8 cellular contexts compared by ENCODE assay signal in genomic region chr11:288328-289144, GRCh38. TPM values are rescaled to one million over a fixed set of nuclear protein-coding genes. Genes with fewer than 3 reads are reported as not detected.
A peak's percentile ranks its signal among the peaks of the same experiment; 100 is the strongest.
DNase-seq lines count a peak whose midpoint lies in the region; ATAC-seq and TF ChIP-seq lines count a peak whose summit lies in the region.

TSS of gene PGGHG (plus strand) at chr11:289126. CDS start at chr11:289817, 691 bp downstream.

- H3K27me3 ChIP-seq in GM23338 (ENCODE audit: insufficient read depth) (peaks cover 26% of the 10 kb centered on the region), esophagus muscularis mucosa (peaks cover 0 to 39% (median 2%) of the 10 kb centered on the region in 4 donors), aorta (ENCODE audit: control insufficient read depth in 1 of 2, insufficient read depth in 2 of 2, low read length in 1 of 2) (no peaks in the 10 kb centered on the region)

- H3K79me2 ChIP-seq in GM23338 (replicated peaks; ENCODE audit: insufficient read depth), result no peaks in the 10 kb centered on the region

- H3F3A ChIP-seq in GM23338 (replicated peaks; ENCODE audit: low read depth), result peaks cover 6% of the 10 kb centered on the region; the same call in 1 of the 2 replicates

- no peak for TF ChIP-seq EP300 in esophagus muscularis mucosa (IDR thresholded peaks at IDR 0.05)

- intact Hi-C loops in esophagus muscularis mucosa (cut with DNase I), result no loop called here
- intact Hi-C loops in aorta (cut with DNase I), result loop anchor here in 1 of 2 donors (5.0 kb wide), 1 partner anchor 36 kb away; no protein-coding TSS in a partner anchor

- no peak for TF ChIP-seq CTCF in GM23338 (conservative IDR thresholded peaks at IDR 0.05; ENCODE audit: low read depth in 2 of 2)
- TF ChIP-seq CTCF in esophagus muscularis mucosa (IDR thresholded peaks at IDR 0.05), result no peak

- H3K9me3 ChIP-seq in esophagus muscularis mucosa (no peaks in the 10 kb centered on the region), aorta (ENCODE audit: control insufficient read depth, low read length) (no peaks in the 10 kb centered on the region)

- H3K27ac Mint-ChIP-seq in GM23338, result no peak within 1 kb of the TSS
- H3K27ac Mint-ChIP-seq in naive B cell, result peak within 1 kb of the TSS; percentile 63 to 95 (median 87)

- peak within 1 kb of the TSS; percentile 85; the same call in 1 of the 2 replicates for H2AFZ ChIP-seq in GM23338

- peak within 1 kb of the TSS; percentile 81 for H3K4me2 ChIP-seq in GM23338

- H3K36me3 ChIP-seq in GM23338 (ENCODE audit: insufficient read depth) (no peaks in the 10 kb centered on the region), esophagus muscularis mucosa (peaks cover 0 to 17% (median 8%) of the 10 kb centered on the region in 4 donors), aorta (ENCODE audit: control insufficient read depth in 1 of 2, insufficient read depth in 2 of 2, low read length in 1 of 2) (no peaks in the 10 kb centered on the region)

- H3K27me3 Mint-ChIP-seq in GM23338 (ENCODE audit: insufficient read depth, low read depth, poor library complexity) (peaks cover 29% of the 10 kb centered on the region), naive B cell (peaks cover 8 to 35% (median 15%) of the 10 kb centered on the region in 3 donors)

- ATAC-seq in GM23338 (peak; percentile 18), naive B cell (ENCODE audit: low read depth in 2 of 2) (peak; percentile 75 to 76), aorta (ENCODE audit: low FRiP score) (peak; percentile 77)

- H3K36me3 Mint-ChIP-seq in GM23338 (ENCODE audit: low read depth), result peaks cover 11% of the 10 kb centered on the region; the same call in 2 of the 3 replicates
- H3K36me3 Mint-ChIP-seq in naive B cell, result peaks cover 0 to 10% of the 10 kb centered on the region in 2 donors

- H3K9me2 ChIP-seq in GM23338 (ENCODE audit: insufficient read depth), result no peaks in the 10 kb centered on the region

- H3K4me3 Mint-ChIP-seq in GM23338, result peak within 1 kb of the TSS; percentile 75
- peak within 1 kb of the TSS; percentile 85 to 93 (median 88) for H3K4me3 Mint-ChIP-seq in naive B cell

- no peak within 1 kb of the TSS for H3K27ac ChIP-seq in GM23338 (ENCODE audit: low read depth)
- peak within 1 kb of the TSS; percentile 70 to 78 (median 72) for H3K27ac ChIP-seq in esophagus muscularis mucosa (replicated peaks in 1 of 4)
- H3K27ac ChIP-seq in aorta (ENCODE audit: low read depth in 1 of 2, low read length in 2 of 2), result no peak within 1 kb of the TSS

- H3K4me3 ChIP-seq in GM23338 (peak within 1 kb of the TSS; percentile 62), esophagus muscularis mucosa (peak within 1 kb of the TSS; percentile 80 to 93 (median 82)), aorta (ENCODE audit: low read length in 2 of 2) (peak within 1 kb of the TSS; percentile 51 to 69)

- H3K9me3 Mint-ChIP-seq in GM23338, result peaks cover 2% of the 10 kb centered on the region; the same call in 1 of the 3 replicates
- no peaks in the 10 kb centered on the region for H3K9me3 Mint-ChIP-seq in naive B cell

- H4K20me1 ChIP-seq in GM23338 (replicated peaks; ENCODE audit: insufficient read depth), result no peaks in the 10 kb centered on the region

- peaks cover 30% of the 10 kb centered on the region for H3K4me1 Mint-ChIP-seq in GM23338
- H3K4me1 Mint-ChIP-seq in naive B cell, result peaks cover 15 to 27% (median 27%) of the 10 kb centered on the region in 3 donors

- TF ChIP-seq POLR2A in esophagus muscularis mucosa (IDR thresholded peaks at IDR 0.05; ENCODE audit: low read depth), result no peak

- 3% methylated on average over 32 of the region's 94 CpGs for WGBS in esophagus muscularis mucosa
- 1% methylated on average over 58 to 94 of the region's 94 CpGs for WGBS in aorta, 2 donors

- no peaks in the 10 kb centered on the region; the same call in 1 of the 2 replicates for H3K4me1 ChIP-seq in GM23338 (ENCODE audit: insufficient read depth)
- H3K4me1 ChIP-seq in esophagus muscularis mucosa, result peaks cover 8 to 30% (median 28%) of the 10 kb centered on the region in 4 donors
- no peaks in the 10 kb centered on the region for H3K4me1 ChIP-seq in aorta (ENCODE audit: control insufficient read depth in 1 of 2, insufficient read depth in 2 of 2, low read length in 2 of 2)

- peak; percentile 85 for DNase-seq in DMS53 (lab: John Stamatoyannopoulos, UW)
- DNase-seq in GM23338 (ENCODE audit: low spot score), result no peak
- peak; percentile 6 for DNase-seq in NCI-H2196 treated with DMSO at 0.1 percent for 48 hours (lab: John Stamatoyannopoulos, UW; ENCODE audit: unreplicated experiment)
- DNase-seq in activated CD8-positive, alpha-beta memory T cell treated with anti-CD3 and anti-CD28 coated beads, Interleukin-2, amount 50 U/mL, for 4 hours, result peak; percentile 67
- DNase-seq in esophagus muscularis mucosa (ENCODE audit: extremely low spot score), result no peak
- peak; percentile 55 for DNase-seq in naive B cell
- DNase-seq in aorta, result peak; percentile 87 to 93
- DNase-seq in occipital lobe (lab: John Stamatoyannopoulos, UW), result no peak

TF ChIP-seq in GM23338, 12 proteins besides CTCF, POLR2A, EP300 and RAD21:
- TF ChIP-seq STAT1 (IDR thresholded peaks at IDR 0.05; ENCODE audit: unreplicated experiment) (no peak), ZNF114 (CRISPR knock-in tag; IDR thresholded peaks at IDR 0.05) (no peak), EZH2phosphoT487 (IDR thresholded peaks at IDR 0.05; ENCODE audit: unreplicated experiment) (peak; percentile 42), ETS1 (IDR thresholded peaks at IDR 0.05) (no peak), ZNF331 (CRISPR knock-in tag; IDR thresholded peaks at IDR 0.05; ENCODE audit: low read depth) (no peak), EZH2 (IDR thresholded peaks at IDR 0.05; ENCODE audit: low read depth, unreplicated experiment) (peak; percentile 79), REST (IDR thresholded peaks at IDR 0.05; ENCODE audit: unreplicated experiment) (no peak), JUNB (IDR thresholded peaks at IDR 0.05; ENCODE audit: unreplicated experiment) (no peak)

RNA-seq across cellular contexts. Expression of gene PGGHG, which starts in this region (rescaled TPM):
- total RNA-seq in GM23338 (2014; rRNA removed; shearing (Covaris generic)), result 45.4 and 55.8 TPM in 2 replicates
- 18.1 and 24.9 TPM in 2 replicates for polyA plus RNA-seq in GM23338 (2016; fragmentation: Nextera tagmentation; extraction: Ambion mirVana)
- 10 to 100 TPM; 13.3 to 23.7 (median 18.8) TPM for total RNA-seq in esophagus muscularis mucosa
- 1 to 10 TPM; 3.4 to 8.3 (median 4.3) TPM for polyA plus RNA-seq in naive B cell (ENCODE audit: low read depth in 6 of 6)
- 10 to 100 TPM; 42.1 to 61.6 TPM for total RNA-seq in aorta
- polyA plus RNA-seq in aorta, result 100 to 1,000 TPM in 1 of 2 donors, 10 to 100 TPM in 1; 23.9 to 197 TPM
- 1.4 TPM for total RNA-seq in occipital lobe

Comparison
In these comparisons a context has a peak if more than half of its experiments do, and no peak if none do; other contexts are left out.
1. DNase-seq: peak in DMS53 (single experiment), NCI-H2196 treated with DMSO at 0.1 percent for 48 hours (single experiment), activated CD8-positive, alpha-beta memory T cell treated with anti-CD3 and anti-CD28 coated beads, Interleukin-2, amount 50 U/mL, for 4 hours (single experiment), naive B cell (single experiment) and aorta (2 of 2); none in GM23338 (single experiment), esophagus muscularis mucosa (single experiment) and occipital lobe (single experiment).
2. ATAC-seq: peak in every context shown above with its lines; median percentile 77 in aorta; 76 in naive B cell; 18 in GM23338.
3. H3K27ac ChIP-seq: peak in esophagus muscularis mucosa (4 of 4); none in GM23338 (single experiment) and aorta (0 of 2).
4. Peak in every context shown above with its lines, with median percentiles within 50 percentile points of each other: H3K4me3 ChIP-seq.